Comparison of ENCODE assay signal across 8 cellular contexts in the genomic region with DNA sequence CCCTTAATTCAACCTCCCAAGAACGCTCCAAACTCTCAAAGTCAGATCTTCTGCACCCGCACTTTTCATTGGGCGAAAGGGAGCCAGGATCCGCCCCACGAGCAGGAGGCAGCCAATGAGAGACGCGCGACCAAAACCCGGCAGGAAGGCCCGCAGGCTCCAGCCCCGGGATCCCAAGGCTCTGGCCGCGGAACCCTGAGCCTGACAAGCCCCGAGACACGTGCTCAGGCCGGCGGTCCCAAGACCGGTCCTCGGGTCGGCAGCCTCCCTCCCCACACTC. TPM values are rescaled to one million over a fixed set of nuclear protein-coding genes. Genes with fewer than 3 reads are reported as not detected.
DNase-seq lines count a peak whose midpoint lies in the region; ATAC-seq and TF ChIP-seq lines count a peak whose summit lies in the region.

No MANE protein-coding gene starts in this region.

- no peaks in the 10 kb centered on the region for H3K27me3 Mint-ChIP-seq in Calu3 (ENCODE audit: unreplicated experiment)

- H3K9ac ChIP-seq in HUES6 (ENCODE audit: low read length): peak overlapping the region; percentile 95
- H3K9ac ChIP-seq in mucosa of stomach (ENCODE audit: low read length): peak overlapping the region; percentile 95

- H3K9me3 ChIP-seq in HUES6 (ENCODE audit: control insufficient read depth, insufficient read depth, low read depth, low read length) (no peaks in the 10 kb centered on the region), mucosa of stomach (ENCODE audit: control insufficient read depth, low read length) (no peaks in the 10 kb centered on the region)

- H3K4me3 ChIP-seq in HUES6 (ENCODE audit: low read depth, low read length): peak overlapping the region; percentile 90
- H3K4me3 ChIP-seq in mucosa of stomach (ENCODE audit: low read length): peak overlapping the region; percentile 78

- no TSS peak for BruUV-seq in Calu3 (replicated peaks; lab: Mats Ljungman, UMichigan)

- peak; percentile 85 for ATAC-seq in GM21390 (IDR thresholded peaks at IDR 0.05; ENCODE audit: unreplicated experiment)

- H3K27ac Mint-ChIP-seq in Calu3 (ENCODE audit: unreplicated experiment): peak overlapping the region; percentile 95

- no peaks in the 10 kb centered on the region for H3K9me3 Mint-ChIP-seq in Calu3 (ENCODE audit: low read depth, unreplicated experiment)

- TF ChIP-seq POLR2A in erythroblast (IDR thresholded peaks at IDR 0.05; ENCODE audit: low read length): no peak

- peaks cover 19% of the 10 kb centered on the region for H3K4me1 Mint-ChIP-seq in Calu3 (ENCODE audit: low read depth, unreplicated experiment)

- CTCF ChIA-PET in Calu3 (lab: Charles Lee): interaction anchor here (0.5 to 0.6 kb wide), 3 partner anchors 12 to 206 kb away, joined by 3 to 7 read pairs (median 5); partner anchors contain the start of gene OAS2

- TF ChIP-seq CTCF in Calu3 (IDR thresholded peaks at IDR 0.05; ENCODE audit: unreplicated experiment): no peak

- H3K36me3 Mint-ChIP-seq in Calu3 (ENCODE audit: insufficient read depth, unreplicated experiment): peaks cover 71% of the 10 kb centered on the region

- intact Hi-C loops in Calu3 (cut with micrococcal nuclease; ENCODE audit: unreplicated experiment): no loop called here

- H3K27me3 ChIP-seq in HUES6 (ENCODE audit: control insufficient read depth, insufficient read depth, low read length) (no peaks in the 10 kb centered on the region), mucosa of stomach (ENCODE audit: control insufficient read depth, insufficient read depth, low read length) (no peaks in the 10 kb centered on the region)

- 0 out of 2 replicates have a peak, but pooled peaks cover 4% of the 10 kb centered on the region for H3K4me1 ChIP-seq in HUES6 (ENCODE audit: control insufficient read depth, insufficient read depth, low read length)
- no peaks in the 10 kb centered on the region for H3K4me1 ChIP-seq in mucosa of stomach (ENCODE audit: control insufficient read depth, insufficient read depth, low read length)

- peak overlapping the region; percentile 95 for H3K27ac ChIP-seq in HUES6 (ENCODE audit: low read depth, low read length)

- H3K36me3 ChIP-seq in HUES6 (ENCODE audit: control insufficient read depth, insufficient read depth, low read length) (peaks cover 29% of the 10 kb centered on the region), mucosa of stomach (ENCODE audit: control insufficient read depth, insufficient read depth, low read length) (peaks cover 4% of the 10 kb centered on the region)

- DNase-seq in Calu3: peak; percentile 93
- DNase-seq in OCI-M1 (lab: John Stamatoyannopoulos, UW): peak; percentile 95
- peak; percentile 87 for DNase-seq in activated T-cell treated with anti-CD3 and anti-CD28 coated beads for 48 hours (ENCODE audit: low read depth)
- peak; percentile 92 to 94 for DNase-seq in erythroblast (lab: John Stamatoyannopoulos, UW)
- DNase-seq in stimulated activated CD8-positive, alpha-beta memory T cell treated with anti-CD3 and anti-CD28 coated beads, Interleukin-4, amount 100 ng/mL, for 48 hours: peak; percentile 90

- H3K4me3 Mint-ChIP-seq in Calu3 (ENCODE audit: low read depth, unreplicated experiment): peak overlapping the region; percentile 99

RNA-seq across cellular contexts. Expression of gene DDX54, which starts 0.4 kb away (rescaled TPM):
- total RNA-seq in Calu3 (2022): 104 and 112 TPM in 2 replicates

RNA-seq across cellular contexts. Expression of gene RITA1, which starts 0.7 kb away (rescaled TPM):
- total RNA-seq in Calu3 (2022): 27.4 and 28.4 TPM in 2 replicates

RNA-seq across cellular contexts. Expression of gene CFAP73, which starts 35.3 kb away (rescaled TPM):
- 2.3 and 3.2 TPM in 2 replicates for total RNA-seq in Calu3 (2022)

RNA-seq across cellular contexts. Expression of gene TPCN1, which starts 36.4 kb away (rescaled TPM):
- 83.0 and 91.1 TPM in 2 replicates for total RNA-seq in Calu3 (2022)

RNA-seq across cellular contexts. Expression of gene RASAL1, which starts 49.3 kb away (rescaled TPM):
- total RNA-seq in Calu3 (2022): 59.7 and 85.9 TPM in 2 replicates

Comparison
In these comparisons a context has a peak if more than half of its experiments do, and no peak if none do; other contexts are left out.
1. Peak in every context shown above with its lines: DNase-seq, ATAC-seq, H3K4me3 ChIP-seq and H3K27ac ChIP-seq.